In genomic region chr1:223316082-223316481, GRCh38 we compare ENCODE assay signal across 39 cellular contexts. TPM values are rescaled to one million over a fixed set of nuclear protein-coding genes. Genes with fewer than 3 reads are reported as not detected.
"Had no signal": no experiment of that assay in that cellular context is flagged by ENCODE, and none has a peak within 500 bp of the region (broad histone marks: within the 10 kb centered on the region; RNA-seq: fewer than 3 reads in every experiment).

No MANE protein-coding gene starts in this region.

- H3K9me3 Mint-ChIP-seq: activated CD4-positive, alpha-beta memory T cell treated with anti-CD3 and anti-CD28 coated beads for 36 hours; activated CD4-positive, alpha-beta T cell treated with anti-CD3 and anti-CD28 coated beads, Interleukin-2, amount 10 ng/mL, durations not matched to agents 24 days and 14 days; activated CD8-positive, alpha-beta T cell treated with anti-CD3 and anti-CD28 coated beads for 36 hours; activated naive CD4-positive, alpha-beta T cell treated with anti-CD3 and anti-CD28 coated beads for 36 hours; activated naive CD4-positive, alpha-beta T cell treated with anti-CD3 and anti-CD28 coated beads, Interleukin-2, amount 50 U/mL, for 72 hours; activated naive CD8-positive, alpha-beta T cell treated with anti-CD3 and anti-CD28 coated beads for 36 hours; activated T-cell treated with anti-CD3 and anti-CD28 coated beads, Interleukin-2, amount 50 U/mL, for 4 hours; activated T-cell treated with anti-CD3 and anti-CD28 coated beads, Interleukin-2, amount 50 U/mL, for 72 hours; activated T-helper 1 cell treated with anti-CD3 and anti-CD28 coated beads, Interleukin-12 subunit alpha, Interleukin-12 subunit beta, Interleukin-2, Interleukin-4 antibody, amounts not matched to agents 30 ng/mL and 10 ng/mL and 1 ng/mL, durations not matched to agents 14 hours and 24 hours and 36 hours; activated T-helper 17 cell treated with anti-CD3 and anti-CD28 coated beads, Interleukin-2, amount 50 U/mL, for 72 hours; central memory CD8-positive, alpha-beta T cell; T-helper 2 cell treated with Interferon-gamma antibody and Interleukin-4, amounts not matched to agents 5 μg/mL and 100 μg/mL, for 36 hours had no signal

- H3K4me1 ChIP-seq: adrenal gland, body of pancreas had no signal

- H3K27me3 ChIP-seq: adrenal gland, body of pancreas, brain microvascular endothelial cell, cardiac muscle cell had no signal

- FAIRE-seq: astrocyte, bronchial epithelial cell, TTC549 had no signal

- H3K27ac ChIP-seq: adrenal gland, body of pancreas, brain microvascular endothelial cell, cardiac muscle cell, VCaP had no signal

- H3K4me1 Mint-ChIP-seq: activated B cell treated with CpG ODN at 0.5 μM for 24 hours; activated CD4-positive, alpha-beta T cell treated with anti-CD3 and anti-CD28 coated beads, Interleukin-2, amount 10 ng/mL, durations not matched to agents 24 days and 14 days; activated naive CD8-positive, alpha-beta T cell treated with anti-CD3 and anti-CD28 coated beads for 36 hours; central memory CD8-positive, alpha-beta T cell had no signal

- H3K27ac Mint-ChIP-seq: activated B cell treated with CpG ODN at 0.5 μM for 24 hours; activated CD4-positive, alpha-beta memory T cell treated with anti-CD3 and anti-CD28 coated beads for 36 hours; activated CD4-positive, alpha-beta T cell treated with anti-CD3 and anti-CD28 coated beads, Interleukin-2, amount 10 ng/mL, durations not matched to agents 24 days and 14 days; activated CD8-positive, alpha-beta T cell treated with anti-CD3 and anti-CD28 coated beads for 36 hours; activated naive CD4-positive, alpha-beta T cell treated with anti-CD3 and anti-CD28 coated beads for 36 hours; activated naive CD8-positive, alpha-beta T cell treated with anti-CD3 and anti-CD28 coated beads for 36 hours; activated T-cell treated with anti-CD3 and anti-CD28 coated beads, Interleukin-2, amount 50 U/mL, for 72 hours; activated T-helper 1 cell treated with anti-CD3 and anti-CD28 coated beads, Interleukin-12 subunit alpha, Interleukin-12 subunit beta, Interleukin-2, Interleukin-4 antibody, amounts not matched to agents 30 ng/mL and 10 ng/mL and 1 ng/mL, durations not matched to agents 14 hours and 24 hours and 36 hours; activated T-helper 17 cell treated with anti-CD3 and anti-CD28 coated beads, Interleukin-2, amount 50 U/mL, for 72 hours; T-helper 2 cell treated with Interferon-gamma antibody and Interleukin-4, amounts not matched to agents 5 μg/mL and 100 μg/mL, for 36 hours had no signal

- DNase-seq: activated B cell treated with CpG ODN at 0.5 μM for 24 hours; activated CD4-positive, alpha-beta memory T cell treated with anti-CD3 and anti-CD28 coated beads for 36 hours; activated CD4-positive, alpha-beta T cell treated with anti-CD3 and anti-CD28 coated beads for 4 hours; activated CD4-positive, alpha-beta T cell treated with anti-CD3 and anti-CD28 coated beads, Interleukin-2, amount 10 ng/mL, durations not matched to agents 24 days and 14 days; activated CD4-positive, alpha-beta T cell treated with anti-CD3 and anti-CD28 coated beads, Interleukin-2, amount 50 U/mL, for 1 hour; activated CD4-positive, alpha-beta T cell treated with anti-CD3 and anti-CD28 coated beads, Interleukin-2, amount 50 U/mL, for 4 hours; activated CD4-positive, CD25-positive, alpha-beta regulatory T cell treated with anti-CD3 and anti-CD28 coated beads, Interleukin-2, amount 50 U/mL, for 72 hours; activated CD8-positive, alpha-beta memory T cell treated with anti-CD3 and anti-CD28 coated beads, Interleukin-2, amount 50 U/mL, for 4 hours; activated CD8-positive, alpha-beta T cell treated with anti-CD3 and anti-CD28 coated beads for 36 hours; activated effector memory CD4-positive, alpha-beta T cell treated with anti-CD3 and anti-CD28 coated beads, Interleukin-2, amount 50 U/mL, for 16 hours; activated gamma-delta T cell treated with Interleukin-2 at 50 U/mL for 16 hours; activated naive CD4-positive, alpha-beta T cell; activated naive CD4-positive, alpha-beta T cell treated with anti-CD3 and anti-CD28 coated beads for 36 hours; activated naive CD4-positive, alpha-beta T cell treated with anti-CD3 and anti-CD28 coated beads, Interleukin-2, amount 50 U/mL, for 16 hours; activated naive CD8-positive, alpha-beta T cell treated with anti-CD3 and anti-CD28 coated beads for 36 hours; activated T-cell treated with anti-CD3 and anti-CD28 coated beads for 4 hours; activated T-cell treated with anti-CD3 and anti-CD28 coated beads, Interleukin-2, amount 50 U/mL, for 1 hour; activated T-cell treated with anti-CD3 and anti-CD28 coated beads, Interleukin-2, amount 50 U/mL, for 4 hours; activated T-cell treated with anti-CD3 and anti-CD28 coated beads, Interleukin-2, amount 50 U/mL, for 72 hours; adrenal gland; amniotic stem cell; aorta; body of pancreas; brain microvascular endothelial cell; caudate nucleus; cerebellar nuclear complex; T-helper 2 cell; T-helper 9 cell had no signal

- ATAC-seq: activated CD8-positive, alpha-beta T cell treated with anti-CD3 and anti-CD28 coated beads for 36 hours; activated naive CD4-positive, alpha-beta T cell treated with anti-CD3 and anti-CD28 coated beads, Interleukin-2, amount 50 U/mL, for 72 hours; activated T-cell treated with anti-CD3 and anti-CD28 coated beads, Interleukin-2, amount 50 U/mL, for 4 hours; activated T-cell treated with anti-CD3 and anti-CD28 coated beads, Interleukin-2, amount 50 U/mL, for 72 hours; activated T-helper 17 cell treated with anti-CD3 and anti-CD28 coated beads, Interleukin-2, amount 50 U/mL, for 72 hours; body of pancreas had no signal

- H3K36me3 ChIP-seq: adrenal gland, brain microvascular endothelial cell, cardiac muscle cell had no signal

- H3K9me3 ChIP-seq: adrenal gland, body of pancreas had no signal

- H3K4me3 ChIP-seq: adrenal gland, body of pancreas, cardiac muscle cell had no signal

- H3K4me3 Mint-ChIP-seq: activated B cell treated with CpG ODN at 0.5 μM for 24 hours; activated CD4-positive, alpha-beta memory T cell treated with anti-CD3 and anti-CD28 coated beads for 36 hours; activated CD4-positive, alpha-beta T cell treated with anti-CD3 and anti-CD28 coated beads, Interleukin-2, amount 10 ng/mL, durations not matched to agents 24 days and 14 days; activated CD8-positive, alpha-beta T cell treated with anti-CD3 and anti-CD28 coated beads for 36 hours; activated naive CD4-positive, alpha-beta T cell treated with anti-CD3 and anti-CD28 coated beads for 36 hours; activated naive CD8-positive, alpha-beta T cell treated with anti-CD3 and anti-CD28 coated beads for 36 hours; activated T-cell treated with anti-CD3 and anti-CD28 coated beads, Interleukin-2, amount 50 U/mL, for 4 hours; activated T-cell treated with anti-CD3 and anti-CD28 coated beads, Interleukin-2, amount 50 U/mL, for 72 hours; activated T-helper 1 cell treated with anti-CD3 and anti-CD28 coated beads, Interleukin-12 subunit alpha, Interleukin-12 subunit beta, Interleukin-2, Interleukin-4 antibody, amounts not matched to agents 30 ng/mL and 10 ng/mL and 1 ng/mL, durations not matched to agents 14 hours and 24 hours and 36 hours; activated T-helper 17 cell treated with anti-CD3 and anti-CD28 coated beads, Interleukin-2, amount 50 U/mL, for 72 hours; central memory CD8-positive, alpha-beta T cell; T-helper 2 cell treated with Interferon-gamma antibody and Interleukin-4, amounts not matched to agents 5 μg/mL and 100 μg/mL, for 36 hours had no signal

- H3K36me3 Mint-ChIP-seq: activated naive CD4-positive, alpha-beta T cell treated with anti-CD3 and anti-CD28 coated beads, Interleukin-2, amount 50 U/mL, for 72 hours; activated naive CD8-positive, alpha-beta T cell treated with anti-CD3 and anti-CD28 coated beads for 36 hours had no signal

RNA-seq across cellular contexts. Expression of gene SUSD4, which starts 47.9 kb away (rescaled TPM):
- total RNA-seq: activated B cell treated with CpG ODN at 0.5 μM for 24 hours; activated CD4-positive, alpha-beta T cell treated with anti-CD3 and anti-CD28 coated beads, Interleukin-2, amount 10 ng/mL, durations not matched to agents 24 days and 14 days; activated CD8-positive, alpha-beta memory T cell treated with anti-CD3 and anti-CD28 coated beads for 36 hours; activated T-helper 1 cell treated with anti-CD3 and anti-CD28 coated beads, Interleukin-12 subunit alpha, Interleukin-12 subunit beta, Interleukin-2, Interleukin-4 antibody, amounts not matched to agents 30 ng/mL and 10 ng/mL and 1 ng/mL, durations not matched to agents 14 hours and 24 hours and 36 hours had no signal
